In genomic region chr17:64460955-64461354, GRCh38 we compare ENCODE assay signal across 20 cellular contexts. TPM values are rescaled to one million over a fixed set of nuclear protein-coding genes. Genes with fewer than 3 reads are reported as not detected.
"Had no signal": no experiment of that assay in that cellular context is flagged by ENCODE, and none has a peak within 500 bp of the region (broad histone marks: within the 10 kb centered on the region; RNA-seq: fewer than 3 reads in every experiment).

No MANE protein-coding gene starts in this region.

- H3K9me3 Mint-ChIP-seq: activated CD4-positive, alpha-beta memory T cell treated with anti-CD3 and anti-CD28 coated beads for 36 hours; activated naive CD4-positive, alpha-beta T cell treated with anti-CD3 and anti-CD28 coated beads, Interleukin-2, amount 50 U/mL, for 72 hours; activated T-cell treated with anti-CD3 and anti-CD28 coated beads, Interleukin-2, amount 50 U/mL, for 4 hours; effector memory CD8-positive, alpha-beta T cell; natural killer cell; stimulated activated naive CD8-positive, alpha-beta T cell treated with anti-CD3 and anti-CD28 coated beads, Interleukin-15, Interleukin-2, amounts not matched to agents 100 ng/mL and 50 ng/mL, for 24 hours; T-cell had no signal

- H3K4me3 ChIP-seq: breast epithelium, colonic mucosa, SK-N-MC, upper lobe of right lung had no signal

- H3K27me3 Mint-ChIP-seq: activated CD4-positive, alpha-beta memory T cell treated with anti-CD3 and anti-CD28 coated beads for 36 hours; stimulated activated naive CD8-positive, alpha-beta T cell treated with anti-CD3 and anti-CD28 coated beads, Interleukin-15, Interleukin-2, amounts not matched to agents 100 ng/mL and 50 ng/mL, for 24 hours had no signal

- H3K27ac Mint-ChIP-seq: activated CD4-positive, alpha-beta memory T cell treated with anti-CD3 and anti-CD28 coated beads for 36 hours; activated naive CD4-positive, alpha-beta T cell treated with anti-CD3 and anti-CD28 coated beads, Interleukin-2, amount 50 U/mL, for 72 hours; effector memory CD8-positive, alpha-beta T cell; natural killer cell; stimulated activated naive CD8-positive, alpha-beta T cell treated with anti-CD3 and anti-CD28 coated beads, Interleukin-15, Interleukin-2, amounts not matched to agents 100 ng/mL and 50 ng/mL, for 24 hours; T-cell had no signal

- H3K27ac ChIP-seq: colonic mucosa, SK-N-MC, upper lobe of right lung, VCaP had no signal

- DNase-seq: activated CD4-positive, alpha-beta memory T cell treated with anti-CD3 and anti-CD28 coated beads for 36 hours; activated effector memory CD4-positive, alpha-beta T cell treated with anti-CD3 and anti-CD28 coated beads, Interleukin-2, amount 50 U/mL, for 16 hours; activated T-cell treated with anti-CD3 and anti-CD28 coated beads, Interleukin-2, amount 50 U/mL, for 4 hours; amygdala; colonic mucosa; effector memory CD8-positive, alpha-beta T cell; erythroblast; mammary epithelial cell; natural killer cell; nucleus accumbens; stimulated activated CD4-positive, alpha-beta T cell treated with anti-CD3 and anti-CD28 coated beads, Interleukin-15, amount 100 ng/mL, for 24 hours; stimulated activated CD4-positive, alpha-beta T cell treated with anti-CD3 and anti-CD28 coated beads, Interleukin-4, amount 100 ng/mL, for 24 hours; T-cell; upper lobe of right lung had no signal

- H3K4me1 ChIP-seq: breast epithelium had no signal

- H3K9me3 ChIP-seq: breast epithelium, colonic mucosa, upper lobe of right lung had no signal

- H3K36me3 ChIP-seq: breast epithelium, colonic mucosa, upper lobe of right lung had no signal

- ATAC-seq: activated naive CD4-positive, alpha-beta T cell treated with anti-CD3 and anti-CD28 coated beads, Interleukin-2, amount 50 U/mL, for 72 hours; activated T-cell treated with anti-CD3 and anti-CD28 coated beads, Interleukin-2, amount 50 U/mL, for 4 hours; effector memory CD8-positive, alpha-beta T cell; natural killer cell; T-cell; upper lobe of right lung had no signal

- H3K27me3 ChIP-seq: breast epithelium, colonic mucosa, upper lobe of right lung had no signal

- H3K4me3 Mint-ChIP-seq: activated CD4-positive, alpha-beta memory T cell treated with anti-CD3 and anti-CD28 coated beads for 36 hours; activated T-cell treated with anti-CD3 and anti-CD28 coated beads, Interleukin-2, amount 50 U/mL, for 4 hours; effector memory CD8-positive, alpha-beta T cell; natural killer cell; stimulated activated naive CD8-positive, alpha-beta T cell treated with anti-CD3 and anti-CD28 coated beads, Interleukin-15, Interleukin-2, amounts not matched to agents 100 ng/mL and 50 ng/mL, for 24 hours; T-cell had no signal

RNA-seq across cellular contexts. Expression of gene MILR1, which starts 12.0 kb away (rescaled TPM):
- total RNA-seq: activated CD4-positive, alpha-beta memory T cell treated with anti-CD3 and anti-CD28 coated beads for 36 hours; activated T-cell treated with anti-CD3 and anti-CD28 coated beads, Interleukin-2, amount 50 U/mL, for 4 hours; kidney epithelial cell had no signal
